In the genomic region with DNA sequence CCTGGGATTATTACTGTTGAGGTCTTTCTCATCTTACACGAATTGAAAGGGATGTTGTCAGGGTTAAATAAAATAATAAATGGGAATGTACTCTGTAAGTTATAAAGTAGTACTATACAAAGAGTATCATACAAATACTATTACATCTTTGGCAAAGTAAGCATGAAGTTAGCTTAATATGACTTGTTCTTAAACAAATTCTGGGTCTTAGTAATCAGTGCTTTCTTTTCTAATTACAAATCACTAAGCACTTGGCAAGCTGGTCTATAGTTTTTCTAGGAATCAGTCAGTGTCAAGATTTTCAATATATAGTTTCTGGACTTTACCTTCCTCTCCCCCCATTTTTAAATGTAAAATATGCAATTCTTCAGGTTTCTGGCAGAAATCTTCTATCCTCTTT, we compare ENCODE assay signal across 17 cellular contexts.
"Had no signal": no experiment of that assay in that cellular context is flagged by ENCODE, and none has a peak within 500 bp of the region (broad histone marks: within the 10 kb centered on the region; RNA-seq: fewer than 3 reads in every experiment).

No MANE protein-coding gene starts in this region.

- H3K36me3 ChIP-seq: heart left ventricle, spleen had no signal

- H3K4me3 ChIP-seq: coronary artery, heart left ventricle, psoas muscle, spleen had no signal

- H3K27ac Mint-ChIP-seq: naive thymus-derived CD4-positive, alpha-beta T cell; nephron progenitor cell; stimulated activated naive B cell treated with anti-CD40 and anti-IgM and Interleukin-4, amounts not matched to agents 10 μg/mL and 1 μg/mL and 100 μg/mL, for 72 hours had no signal

- H3K4me3 Mint-ChIP-seq: naive thymus-derived CD4-positive, alpha-beta T cell; nephron progenitor cell; stimulated activated naive B cell treated with anti-CD40 and anti-IgM and Interleukin-4, amounts not matched to agents 10 μg/mL and 1 μg/mL and 100 μg/mL, for 72 hours had no signal

- H3K27me3 ChIP-seq: heart left ventricle, spleen had no signal

- H3K9me3 Mint-ChIP-seq: nephron progenitor cell had no signal

- H3K9me3 ChIP-seq: heart left ventricle, psoas muscle, spleen had no signal

- DNase-seq: effector CD8-positive, alpha-beta T cell; heart left ventricle; hippocampal formation; mammary epithelial cell; naive thymus-derived CD4-positive, alpha-beta T cell; nephron progenitor cell; psoas muscle; retina; spleen; stimulated activated CD4-positive, alpha-beta T cell treated with anti-CD3 and anti-CD28 coated beads, Interleukin-15, amount 100 ng/mL, for 24 hours; stimulated activated CD4-positive, alpha-beta T cell treated with anti-CD3 and anti-CD28 coated beads, Interleukin-1b, Interleukin-23, amount 100 ng/mL, for 48 hours; stimulated activated CD4-positive, alpha-beta T cell treated with anti-CD3 and anti-CD28 coated beads, Interleukin-4, amount 100 ng/mL, for 24 hours; stimulated activated naive B cell treated with anti-CD40 and anti-IgM and Interleukin-4, amounts not matched to agents 10 μg/mL and 1 μg/mL and 100 μg/mL, for 72 hours; trophoblast cell had no signal

- H3K27ac ChIP-seq: coronary artery, psoas muscle had no signal

- ATAC-seq: esophagus mucosa; heart left ventricle; naive thymus-derived CD4-positive, alpha-beta T cell; psoas muscle; sciatic nerve had no signal
